Comparison of ENCODE assay signal across 10 cellular contexts in genomic region chr14:53109688-53110041, GRCh38. TPM values are rescaled to one million over a fixed set of nuclear protein-coding genes. Genes with fewer than 3 reads are reported as not detected.
DNase-seq lines count a peak whose midpoint lies in the region; ATAC-seq lines count a peak whose summit lies in the region.
"Had no signal": no experiment of that assay in that cellular context is flagged by ENCODE, and none has a peak within 500 bp of the region (broad histone marks: within the 10 kb centered on the region; RNA-seq: fewer than 3 reads in every experiment).

No MANE protein-coding gene starts in this region.

- peaks cover 12 to 24% of the 10 kb centered on the region in 2 donors for H3K4me1 Mint-ChIP-seq in stimulated activated naive B cell treated with anti-CD40 and anti-IgM and Interleukin-4, amounts not matched to agents 10 μg/mL and 1 μg/mL and 100 μg/mL, for 72 hours

- peaks cover 4% of the 10 kb centered on the region in 2 donors for H3K9me3 Mint-ChIP-seq in stimulated activated naive B cell treated with anti-CD40 and anti-IgM and Interleukin-4, amounts not matched to agents 10 μg/mL and 1 μg/mL and 100 μg/mL, for 72 hours
- H3K9me3 Mint-ChIP-seq: dendritic cell treated with granulocyte-macrophage colony-stimulating factor and Interleukin-4, amounts not matched to agents 40 ng/mL and 50 ng/mL, for 4 days had no signal

- ATAC-seq in GM18861 (IDR thresholded peaks at IDR 0.05; ENCODE audit: unreplicated experiment) (peak; percentile 29), GM21529 (IDR thresholded peaks at IDR 0.05; ENCODE audit: unreplicated experiment) (peak; percentile 39), HG03196 (IDR thresholded peaks at IDR 0.05; ENCODE audit: unreplicated experiment) (peak; percentile 29), left lobe of liver (peak; percentile 26)
- no peak for ATAC-seq in stimulated activated naive B cell treated with anti-CD40 and anti-IgM and Interleukin-4, amounts not matched to agents 10 μg/mL and 1 μg/mL and 100 μg/mL, for 72 hours (replicated peaks)
- ATAC-seq: Panc1 had no signal

- H3K36me3 Mint-ChIP-seq in stimulated activated naive B cell treated with anti-CD40 and anti-IgM and Interleukin-4, amounts not matched to agents 10 μg/mL and 1 μg/mL and 100 μg/mL, for 72 hours, result peaks cover 3 to 11% of the 10 kb centered on the region in 2 donors

- H3K4me3 Mint-ChIP-seq in stimulated activated naive B cell treated with anti-CD40 and anti-IgM and Interleukin-4, amounts not matched to agents 10 μg/mL and 1 μg/mL and 100 μg/mL, for 72 hours, result no peak overlapping the region
- H3K4me3 Mint-ChIP-seq: dendritic cell treated with granulocyte-macrophage colony-stimulating factor and Interleukin-4, amounts not matched to agents 40 ng/mL and 50 ng/mL, for 4 days had no signal

- no peaks in the 10 kb centered on the region for H3K27me3 Mint-ChIP-seq in stimulated activated naive B cell treated with anti-CD40 and anti-IgM and Interleukin-4, amounts not matched to agents 10 μg/mL and 1 μg/mL and 100 μg/mL, for 72 hours
- H3K27me3 Mint-ChIP-seq: dendritic cell treated with granulocyte-macrophage colony-stimulating factor and Interleukin-4, amounts not matched to agents 40 ng/mL and 50 ng/mL, for 4 days had no signal

- DNase-seq in left lobe of liver (ENCODE audit: low spot score), result no peak
- DNase-seq in CD1c-positive myeloid dendritic cell (ENCODE audit: extremely low spot score), result no peak
- DNase-seq in AG08395 (ENCODE audit: low spot score), result no peak
- DNase-seq in stimulated activated naive B cell treated with anti-CD40 and anti-IgM and Interleukin-4, amounts not matched to agents 10 μg/mL and 1 μg/mL and 100 μg/mL, for 72 hours, result no peak
- DNase-seq: occipital lobe had no signal

- H3K27ac Mint-ChIP-seq in stimulated activated naive B cell treated with anti-CD40 and anti-IgM and Interleukin-4, amounts not matched to agents 10 μg/mL and 1 μg/mL and 100 μg/mL, for 72 hours, result no peak overlapping the region
- H3K27ac Mint-ChIP-seq: dendritic cell treated with granulocyte-macrophage colony-stimulating factor and Interleukin-4, amounts not matched to agents 40 ng/mL and 50 ng/mL, for 4 days had no signal

RNA-seq across cellular contexts. Expression of gene DDHD1, which starts 43.5 kb away (rescaled TPM):
- total RNA-seq in left lobe of liver, result 3.3 TPM

Comparison
In these comparisons a context has a peak if more than half of its experiments do, and no peak if none do; other contexts are left out.
1. ATAC-seq: peak in GM18861 (single experiment), GM21529 (single experiment), HG03196 (single experiment) and left lobe of liver (single experiment); none in stimulated activated naive B cell treated with anti-CD40 and anti-IgM and Interleukin-4, amounts not matched to agents 10 μg/mL and 1 μg/mL and 100 μg/mL, for 72 hours (0 of 2).